Comparison of ENCODE assay signal across 11 cellular contexts in the genomic region with DNA sequence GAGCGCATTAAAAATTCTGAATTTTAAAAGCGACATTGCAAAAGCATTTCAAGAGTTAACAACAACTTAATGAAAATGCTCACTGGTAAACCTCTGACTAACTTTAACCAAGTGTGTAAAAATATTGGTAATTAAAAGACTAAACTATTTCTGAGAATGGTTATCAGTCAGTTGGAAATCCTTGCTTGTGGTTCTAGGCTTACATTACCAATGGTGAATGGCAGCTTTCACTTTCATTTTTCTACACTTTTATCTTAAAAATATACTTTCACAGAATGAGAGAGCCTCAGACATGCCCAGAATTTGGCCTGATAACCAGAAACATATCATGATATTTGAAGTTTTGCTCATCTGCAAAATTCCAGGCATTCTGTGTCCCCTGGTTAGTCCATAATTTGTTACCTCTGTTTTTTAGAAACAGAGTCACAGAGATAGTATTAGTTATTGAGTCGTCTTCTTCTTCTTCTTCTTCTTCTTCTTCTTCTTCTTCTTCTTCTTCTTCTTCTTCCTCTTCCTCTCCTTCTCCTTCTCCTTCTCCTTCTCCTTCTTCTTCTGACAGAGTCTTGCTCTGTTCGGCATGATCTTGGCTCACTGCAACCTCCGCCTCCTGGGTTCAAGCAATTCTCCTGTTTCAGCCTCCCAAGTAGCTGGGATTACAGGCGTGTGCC. TPM values are rescaled to one million over a fixed set of nuclear protein-coding genes. Genes with fewer than 3 reads are reported as not detected.
DNase-seq lines count a peak whose midpoint lies in the region; ATAC-seq and TF ChIP-seq lines count a peak whose summit lies in the region.
"Had no signal": no experiment of that assay in that cellular context is flagged by ENCODE, and none has a peak within 500 bp of the region (broad histone marks: within the 10 kb centered on the region; RNA-seq: fewer than 3 reads in every experiment).

No MANE protein-coding gene starts in this region.

- H3K4me2 ChIP-seq in fibroblast of lung (ENCODE audit: extremely low read depth, insufficient read depth, low read length): peak overlapping the region; percentile 34

- no peaks in the 10 kb centered on the region for H3K27me3 ChIP-seq in fibroblast of lung (ENCODE audit: control insufficient read depth, insufficient read depth, low read length)
- H3K27me3 ChIP-seq: heart right ventricle had no signal

- no peak overlapping the region for H3K27ac ChIP-seq in fibroblast of lung (ENCODE audit: insufficient read depth, low read length)

- peak overlapping the region; percentile 33 for H2AFZ ChIP-seq in fibroblast of lung (ENCODE audit: low read length)

- H3K4me3 ChIP-seq in GM12864 (ENCODE audit: low read depth, low read length) (peak overlapping the region; percentile 29; the same call in 1 of the 2 replicates), fibroblast of lung (replicated peaks in 1 of 4; ENCODE audit: control extremely low read depth in 1 of 4, insufficient read depth in 1 of 4, low read depth in 3 of 4, low read length in 4 of 4) (no peak overlapping the region)
- H3K4me3 ChIP-seq: lower lobe of right lung had no signal

- TF ChIP-seq CTCF in GM12864 (IDR thresholded peaks at IDR 0.05; ENCODE audit: low read depth, low read length, missing control alignments) (no peak), fibroblast of lung (conservative IDR thresholded peaks at IDR 0.05 in 1 of 2, IDR thresholded peaks at IDR 0.05 in 1 of 2; ENCODE audit: low read depth in 1 of 2, low read length in 2 of 2) (no peak)

- DNase-seq in ACHN (peak; percentile 13), GM12864 (ENCODE audit: low read depth) (no peak), RPMI8226 (peak; percentile 37), fibroblast of lung (ENCODE audit: low read depth in 2 of 2) (no peak), NCI-H446 treated with DMSO at 0.1 percent for 48 hours (lab: John Stamatoyannopoulos, UW) (no peak), NCI-H510A treated with DMSO at 0.1 percent for 48 hours (lab: John Stamatoyannopoulos, UW) (no peak), dermis blood vessel endothelial cell (no peak)
- DNase-seq: activated CD4-positive, CD25-positive, alpha-beta regulatory T cell; heart right ventricle; lower lobe of right lung had no signal

- H3K9me3 ChIP-seq in fibroblast of lung (ENCODE audit: control insufficient read depth, insufficient read depth, low read depth, low read length): no peaks in the 10 kb centered on the region
- H3K9me3 ChIP-seq: heart right ventricle, lower lobe of right lung had no signal

- H3K79me2 ChIP-seq in fibroblast of lung (ENCODE audit: control insufficient read depth, insufficient read depth, low read length): no peaks in the 10 kb centered on the region

- no peak overlapping the region for H3K9ac ChIP-seq in fibroblast of lung (ENCODE audit: insufficient read depth, low read length)

- H3K36me3 ChIP-seq in fibroblast of lung (ENCODE audit: control insufficient read depth, insufficient read depth, low read length): no peaks in the 10 kb centered on the region
- H3K36me3 ChIP-seq: heart right ventricle, lower lobe of right lung had no signal

- in situ Hi-C loops in ACHN (cut with HindIII; ENCODE audit: low pct_ligation_motif_present, low pct_unique_long_range_greater_than_20kb, low sequenced_read_pairs): no loop called here

- H3K4me1 ChIP-seq in fibroblast of lung (ENCODE audit: control insufficient read depth, extremely low read depth, insufficient read depth, low read length): no peaks in the 10 kb centered on the region

- no peak for ATAC-seq in GM18511 (IDR thresholded peaks at IDR 0.05; ENCODE audit: unreplicated experiment)
- ATAC-seq: heart right ventricle, lower lobe of right lung had no signal

- H4K20me1 ChIP-seq in fibroblast of lung (ENCODE audit: control insufficient read depth, extremely low read depth, insufficient read depth, low read length): no peaks in the 10 kb centered on the region

RNA-seq across cellular contexts. Expression of gene RNF111, which starts 5.5 kb away (rescaled TPM):
- total RNA-seq in fibroblast of lung: 12.6 and 19.3 TPM in 2 replicates
- 19.2 and 20.9 TPM in 2 replicates for polyA plus RNA-seq in fibroblast of lung
- polyA plus RNA-seq in fibroblast of lung (2012): 16.2 and 17.0 TPM in 2 replicates
- 26.2 and 41.4 TPM in 2 replicates for polyA minus RNA-seq in fibroblast of lung (ENCODE audit: low replicate concordance)
- 16.2 and 22.2 TPM in 2 replicates for total RNA-seq in dermis blood vessel endothelial cell

RNA-seq across cellular contexts. Expression of gene SLTM, which starts 48.5 kb away (rescaled TPM):
- total RNA-seq in fibroblast of lung (57.0 and 67.2 TPM in 2 replicates), dermis blood vessel endothelial cell (81.7 and 84.6 TPM in 2 replicates)
- 19.3 and 27.2 TPM in 2 replicates for polyA plus RNA-seq in fibroblast of lung
- 42.8 and 44.9 TPM in 2 replicates for polyA plus RNA-seq in fibroblast of lung (2012)
- 1.5 and 12.5 TPM in 2 replicates for polyA minus RNA-seq in fibroblast of lung (ENCODE audit: low replicate concordance)

Comparison
In these comparisons a context has a peak if more than half of its experiments do, and no peak if none do; other contexts are left out.
1. DNase-seq: peak in ACHN (single experiment) and RPMI8226 (single experiment); none in GM12864 (single experiment), fibroblast of lung (0 of 2), NCI-H446 treated with DMSO at 0.1 percent for 48 hours (single experiment), NCI-H510A treated with DMSO at 0.1 percent for 48 hours (single experiment) and dermis blood vessel endothelial cell (single experiment).